23 cellular contexts compared by ENCODE assay signal in genomic region chr12:6858796-6859195, GRCh38.
"Had no signal": no experiment of that assay in that cellular context is flagged by ENCODE, and none has a peak within 500 bp of the region (broad histone marks: within the 10 kb centered on the region; RNA-seq: fewer than 3 reads in every experiment).

No MANE protein-coding gene starts in this region.

- H3K9me3 ChIP-seq: stomach, suprapubic skin, testis, thoracic aorta, thyroid gland, tibial artery, tibial nerve, transverse colon, upper lobe of left lung, upper lobe of right lung, uterus, vagina had no signal

- DNase-seq: stimulated activated CD4-positive, alpha-beta T cell treated with anti-CD3 and anti-CD28 coated beads, Interleukin-2, amount 100 ng/mL, for 48 hours; stimulated activated CD4-positive, alpha-beta T cell treated with anti-CD3 and anti-CD28 coated beads, Interleukin-4, amount 100 ng/mL, for 1 hour; stimulated activated CD4-positive, alpha-beta T cell treated with anti-CD3 and anti-CD28 coated beads, Interleukin-4, amount 100 ng/mL, for 24 hours; stimulated activated CD4-positive, alpha-beta T cell treated with anti-CD3 and anti-CD28 coated beads, Interleukin-4, amount 100 ng/mL, for 4 hours; stimulated activated CD8-positive, alpha-beta memory T cell treated with anti-CD3 and anti-CD28 coated beads, Interleukin-4, amount 100 ng/mL, for 48 hours; stimulated activated naive B cell treated with anti-CD40 and anti-IgM and Interleukin-4, amounts not matched to agents 10 μg/mL and 1 μg/mL and 100 μg/mL, for 72 hours; stimulated activated naive CD4-positive, alpha-beta T cell; stimulated activated naive CD4-positive, alpha-beta T cell treated with Interleukin-2 at 50 U/mL for 16 hours; stimulated activated naive CD8-positive, alpha-beta T cell treated with anti-CD3 and anti-CD28 coated beads, Interleukin-15, amount 100 ng/mL, for 72 hours; stimulated activated naive CD8-positive, alpha-beta T cell treated with anti-CD3 and anti-CD28 coated beads, Interleukin-15, Interleukin-2, amounts not matched to agents 100 U/mL and 50 U/mL, for 24 hours; stomach; substantia nigra; testis; thyroid gland; tibial artery; transverse colon; upper lobe of left lung; upper lobe of right lung; uterus had no signal

- H3K27ac ChIP-seq: stomach, suprapubic skin, testis, thoracic aorta, thyroid gland, tibial artery, tibial nerve, transverse colon, upper lobe of left lung, upper lobe of right lung, uterus, vagina had no signal

- H3K36me3 ChIP-seq: uterus had no signal

- H3K4me1 ChIP-seq: thyroid gland, upper lobe of left lung, upper lobe of right lung, uterus had no signal

- H3K4me3 ChIP-seq: stomach, suprapubic skin, testis, thoracic aorta, thyroid gland, tibial artery, tibial nerve, transverse colon, upper lobe of left lung, upper lobe of right lung, uterus, vagina had no signal

- H3K27me3 ChIP-seq: stomach, suprapubic skin, testis, thyroid gland, tibial artery, tibial nerve, transverse colon, upper lobe of left lung, upper lobe of right lung, uterus, vagina had no signal
